8 cellular contexts compared by ENCODE assay signal in genomic region chr7:90153943-90154761, GRCh38. TPM values are rescaled to one million over a fixed set of nuclear protein-coding genes. Genes with fewer than 3 reads are reported as not detected.
DNase-seq lines count a peak whose midpoint lies in the region; ATAC-seq and TF ChIP-seq lines count a peak whose summit lies in the region.
"Not testable (repeated sequence)": the region's sequence is repeated elsewhere in the genome, so short reads cannot be mapped to it uniquely, and the experiment has no call there.

Gene STEAP1 (plus strand): TSS chr7:90154469. CDS start chr7:90159789, 5,320 bp downstream.

- intact Hi-C loops in right lobe of liver (cut with DNase I), result not testable (repeated sequence)

- WGBS in right lobe of liver (ENCODE audit: insufficient coverage, low coverage, low lambda C conversion rate, missing lambda C conversion rate), result 10% methylated on average over 16 of the region's 56 CpGs

- H3K4me3 ChIP-seq in duodenal mucosa (ENCODE audit: low read depth in 1 of 2, low read length in 2 of 2) (peak within 1 kb of the TSS; percentile 69 to 82), right lobe of liver (peak within 1 kb of the TSS; percentile 50 to 68 (median 63))

- not testable (repeated sequence) for H3K27me3 ChIP-seq in duodenal mucosa (ENCODE audit: control insufficient read depth in 1 of 2, insufficient read depth in 2 of 2, low read length in 2 of 2); right lobe of liver

- peak; percentile 89 to 97 (median 94) for TF ChIP-seq CTCF in right lobe of liver (IDR thresholded peaks at IDR 0.05)

- H3K27ac Mint-ChIP-seq in activated CD4-positive, alpha-beta memory T cell treated with anti-CD3 and anti-CD28 coated beads, Interleukin-2, amount 10 ng/mL, durations not matched to agents 7 days and 5 days, result not testable (repeated sequence)

- H3K4me1 ChIP-seq in duodenal mucosa (ENCODE audit: control insufficient read depth in 1 of 2, insufficient read depth in 2 of 2, low read length in 2 of 2); right lobe of liver: not testable (repeated sequence)

- not testable (repeated sequence) for H3K9me3 Mint-ChIP-seq in activated CD4-positive, alpha-beta memory T cell treated with anti-CD3 and anti-CD28 coated beads, Interleukin-2, amount 10 ng/mL, durations not matched to agents 7 days and 5 days

- peaks cover 27% of the 10 kb centered on the region for H3K27me3 Mint-ChIP-seq in activated CD4-positive, alpha-beta memory T cell treated with anti-CD3 and anti-CD28 coated beads, Interleukin-2, amount 10 ng/mL, durations not matched to agents 7 days and 5 days

- not testable (repeated sequence) for H3K4me1 Mint-ChIP-seq in activated CD4-positive, alpha-beta memory T cell treated with anti-CD3 and anti-CD28 coated beads, Interleukin-2, amount 10 ng/mL, durations not matched to agents 7 days and 5 days

- peak within 1 kb of the TSS; percentile 48 to 74 for H3K9ac ChIP-seq in duodenal mucosa (ENCODE audit: low read depth in 1 of 2, low read length in 2 of 2)

- H3K36me3 ChIP-seq in duodenal mucosa (ENCODE audit: control insufficient read depth in 1 of 2, insufficient read depth in 2 of 2, low read length in 2 of 2); right lobe of liver: not testable (repeated sequence)

- ATAC-seq in GM19395 (IDR thresholded peaks at IDR 0.05; ENCODE audit: unreplicated experiment), result peak; percentile 94
- peak; percentile 96 for ATAC-seq in HG03469 (IDR thresholded peaks at IDR 0.05; ENCODE audit: unreplicated experiment)
- ATAC-seq in right lobe of liver, result peak; percentile 94 to 99 (median 98)

- H3K9me3 ChIP-seq in duodenal mucosa (ENCODE audit: control insufficient read depth in 1 of 2, low read length in 2 of 2); right lobe of liver: not testable (repeated sequence)

- DNase-seq in CD1c-positive myeloid dendritic cell (ENCODE audit: extremely low spot score) (peak; percentile 94), NCI-H748 (lab: John Stamatoyannopoulos, UW; ENCODE audit: unreplicated experiment) (peak; percentile 90), right lobe of liver (peak; percentile 93 to 94 (median 93))
- peak; percentile 86 for DNase-seq in activated CD4-positive, alpha-beta memory T cell treated with anti-CD3 and anti-CD28 coated beads, Interleukin-2, amount 10 ng/mL, durations not matched to agents 7 days and 5 days
- DNase-seq in stimulated activated CD4-positive, alpha-beta T cell treated with anti-CD3 and anti-CD28 coated beads, Interleukin-2, amount 100 ng/mL, for 4 hours (ENCODE audit: low read depth), result peak; percentile 75

- CTCF ChIA-PET in activated CD4-positive, alpha-beta memory T cell treated with anti-CD3 and anti-CD28 coated beads, Interleukin-2, amount 10 ng/mL, durations not matched to agents 7 days and 5 days (lab: Charles Lee), result interaction anchor here (0.8 to 2.9 kb wide), 13 partner anchors 19 to 313 kb away, joined by 3 to 71 read pairs (median 4); partner anchors contain the start of genes CLDN12 and GTPBP10

- POLR2A ChIA-PET in activated CD4-positive, alpha-beta memory T cell treated with anti-CD3 and anti-CD28 coated beads, Interleukin-2, amount 10 ng/mL, durations not matched to agents 7 days and 5 days (lab: Charles Lee), result not testable (repeated sequence)

- H3K36me3 Mint-ChIP-seq in activated CD4-positive, alpha-beta memory T cell treated with anti-CD3 and anti-CD28 coated beads, Interleukin-2, amount 10 ng/mL, durations not matched to agents 7 days and 5 days (ENCODE audit: low read depth), result not testable (repeated sequence)

- peak; percentile 76 for TF ChIP-seq POLR2A in right lobe of liver (IDR thresholded peaks at IDR 0.05)

- H3K27ac ChIP-seq in duodenal mucosa (ENCODE audit: low read depth, low read length) (peak within 1 kb of the TSS; percentile 32), right lobe of liver (peak within 1 kb of the TSS; percentile 59 to 86 (median 79))

- H3K4me3 Mint-ChIP-seq in activated CD4-positive, alpha-beta memory T cell treated with anti-CD3 and anti-CD28 coated beads, Interleukin-2, amount 10 ng/mL, durations not matched to agents 7 days and 5 days, result peak within 1 kb of the TSS; percentile 54

RNA-seq across cellular contexts. Expression of gene STEAP1, which starts in this region (rescaled TPM):
- total RNA-seq in activated CD4-positive, alpha-beta memory T cell treated with anti-CD3 and anti-CD28 coated beads, Interleukin-2, amount 10 ng/mL, durations not matched to agents 7 days and 5 days, result under 1 TPM; 0.25 to 0.53 TPM
- total RNA-seq in right lobe of liver, result 10 to 100 TPM in 5 of 6 experiments, 1 to 10 TPM in 1; 5.0 to 60.4 (median 37.1) TPM

Comparison
In these comparisons a context has a peak if more than half of its experiments do, and no peak if none do; other contexts are left out.
1. Peak in every context shown above with its lines: DNase-seq, ATAC-seq, H3K4me3 ChIP-seq and H3K27ac ChIP-seq.
2. Peak in DNase-seq in activated CD4-positive, alpha-beta memory T cell treated with anti-CD3 and anti-CD28 coated beads, Interleukin-2, amount 10 ng/mL, durations not matched to agents 7 days and 5 days; RNA of the gene not detected or under 1 TPM.